Comparison of ENCODE assay signal across 8 cellular contexts in the genomic region with DNA sequence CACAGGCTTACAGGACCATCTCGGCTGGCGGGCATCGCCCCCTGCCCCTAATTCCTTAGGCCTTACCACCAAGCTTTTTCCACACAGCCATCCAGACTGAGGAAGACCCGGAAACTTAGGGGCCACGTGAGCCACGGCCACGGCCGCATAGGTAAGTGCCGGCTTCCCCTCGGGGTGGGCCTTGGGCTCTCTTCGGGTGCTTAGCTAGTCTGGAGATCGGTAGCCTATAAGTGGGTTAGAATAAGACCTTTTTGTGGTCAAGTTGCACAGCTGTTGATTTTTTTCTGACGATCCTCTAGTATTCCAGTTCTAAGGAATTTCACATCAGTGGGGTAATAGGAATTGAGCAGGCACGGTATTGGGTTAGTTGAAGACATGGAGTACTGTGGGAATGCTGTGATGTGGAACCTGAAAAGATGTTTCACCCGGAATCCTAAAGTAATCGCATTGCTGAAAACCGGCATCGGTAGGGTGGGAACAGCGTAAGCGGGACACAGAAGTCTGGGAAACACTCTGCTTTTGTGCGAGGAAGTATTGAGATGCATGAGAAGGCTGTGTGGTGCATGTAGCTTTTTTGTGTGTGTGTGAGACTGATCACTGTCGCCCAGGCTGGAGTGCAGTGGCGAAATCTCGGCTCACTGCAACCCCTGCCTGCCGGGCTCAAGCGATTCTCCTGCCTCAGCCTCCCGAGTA. TPM values are rescaled to one million over a fixed set of nuclear protein-coding genes. Genes with fewer than 3 reads are reported as not detected.
A peak's percentile ranks its signal among the peaks of the same experiment; 100 is the strongest.
DNase-seq lines count a peak whose midpoint lies in the region; ATAC-seq, FAIRE-seq and TF ChIP-seq lines count a peak whose summit lies in the region.

No MANE protein-coding gene starts in this region.

- peaks cover 59% of the 10 kb centered on the region for H3K4me1 Mint-ChIP-seq in activated naive CD4-positive, alpha-beta T cell treated with anti-CD3 and anti-CD28 coated beads, Interleukin-2, amount 10 ng/mL, durations not matched to agents 7 days and 5 days

- peak overlapping the region; percentile 92 for H3K27ac Mint-ChIP-seq in activated naive CD4-positive, alpha-beta T cell treated with anti-CD3 and anti-CD28 coated beads, Interleukin-2, amount 10 ng/mL, durations not matched to agents 7 days and 5 days

- no peaks in the 10 kb centered on the region for H3K9me3 Mint-ChIP-seq in activated naive CD4-positive, alpha-beta T cell treated with anti-CD3 and anti-CD28 coated beads, Interleukin-2, amount 10 ng/mL, durations not matched to agents 7 days and 5 days

- no peak for TF ChIP-seq CTCF in AG04450 (IDR thresholded peaks at IDR 0.05; ENCODE audit: low read depth, low read length)

- H3K36me3 Mint-ChIP-seq in activated naive CD4-positive, alpha-beta T cell treated with anti-CD3 and anti-CD28 coated beads, Interleukin-2, amount 10 ng/mL, durations not matched to agents 7 days and 5 days, result peaks cover 59% of the 10 kb centered on the region

- no peak for FAIRE-seq in frontal cortex (lab: Jason Lieb, UNC)

- intact Hi-C loops in right cardiac atrium (cut with DNase I), result no loop called here

- H3K4me1 ChIP-seq in right cardiac atrium (ENCODE audit: control insufficient read depth, insufficient read depth, low read length), result peaks cover 4% of the 10 kb centered on the region

- no peaks in the 10 kb centered on the region; the same call in 1 of the 2 replicates for H3K9me3 ChIP-seq in AG04450 (ENCODE audit: control insufficient read depth, insufficient read depth, low read length)
- no peaks in the 10 kb centered on the region for H3K9me3 ChIP-seq in right cardiac atrium (ENCODE audit: control insufficient read depth, low read length)

- CTCF ChIA-PET in AG04450 (lab: Charles Lee), result interaction anchor here (1.9 kb wide), 1 partner anchor 276 kb away, joined by 8 read pairs; no protein-coding TSS in a partner anchor
- CTCF ChIA-PET in activated naive CD4-positive, alpha-beta T cell treated with anti-CD3 and anti-CD28 coated beads, Interleukin-2, amount 10 ng/mL, durations not matched to agents 7 days and 5 days (lab: Charles Lee), result interaction anchor here (0.7 to 1.1 kb wide), 2 partner anchors 232 to 276 kb away, joined by 3 to 4 read pairs; no protein-coding TSS in a partner anchor

- ATAC-seq in HG02852 (IDR thresholded peaks at IDR 0.05; ENCODE audit: unreplicated experiment), result peak; percentile 8
- peak; percentile 9 to 20 for ATAC-seq in right cardiac atrium
- ATAC-seq in HG03565 (IDR thresholded peaks at IDR 0.05; ENCODE audit: unreplicated experiment), result no peak

- POLR2A ChIA-PET in AG04450 (lab: Yijun Ruan, JAX), result interaction anchor here (0.8 to 2.5 kb wide), 6 partner anchors 12 to 127 kb away, joined by 3 to 15 read pairs (median 8); a partner anchor contains a TSS

- WGBS in right cardiac atrium, result 3% methylated on average over 27 of the region's 27 CpGs

- peak overlapping the region; percentile 76 for H3K4me3 ChIP-seq in AG04450 (ENCODE audit: low read depth, low read length)
- H3K4me3 ChIP-seq in right cardiac atrium (ENCODE audit: low read length), result peak overlapping the region; percentile 91
- peak overlapping the region; percentile 66 to 96 (median 89) for H3K4me3 ChIP-seq in skin epidermis

- no peaks in the 10 kb centered on the region for H3K27me3 Mint-ChIP-seq in activated naive CD4-positive, alpha-beta T cell treated with anti-CD3 and anti-CD28 coated beads, Interleukin-2, amount 10 ng/mL, durations not matched to agents 7 days and 5 days

- peak overlapping the region; percentile 94 for H3K4me3 Mint-ChIP-seq in activated naive CD4-positive, alpha-beta T cell treated with anti-CD3 and anti-CD28 coated beads, Interleukin-2, amount 10 ng/mL, durations not matched to agents 7 days and 5 days

- H3K27ac ChIP-seq in AG04450 (ENCODE audit: low read depth, low read length), result peak overlapping the region; percentile 84
- H3K27ac ChIP-seq in right cardiac atrium (ENCODE audit: low read length), result peak overlapping the region; percentile 94
- peak overlapping the region; percentile 85 to 100 (median 97) for H3K27ac ChIP-seq in skin epidermis

- H3K27me3 ChIP-seq in AG04450 (ENCODE audit: control insufficient read depth, insufficient read depth, low read length) (no peaks in the 10 kb centered on the region), right cardiac atrium (ENCODE audit: control insufficient read depth, insufficient read depth) (no peaks in the 10 kb centered on the region)

- DNase-seq in AG04450 (ENCODE audit: low read depth, low spot score) (no peak), right cardiac atrium (peak in 1 of 3 donors; percentile 65), UCSD-AML1 (lab: John Stamatoyannopoulos, UW; ENCODE audit: unreplicated experiment) (no peak), frontal cortex (ENCODE audit: low spot score in 2 of 2) (no peak)
- DNase-seq in activated naive CD4-positive, alpha-beta T cell treated with anti-CD3 and anti-CD28 coated beads, Interleukin-2, amount 10 ng/mL, durations not matched to agents 7 days and 5 days, result no peak

RNA-seq across cellular contexts. Expression of a gene that starts 0.7 kb away (rescaled TPM):
- polyA plus RNA-seq in AG04450 (2011; rRNA removed) (941 and 1,068 TPM in 2 replicates), right cardiac atrium (1,811 TPM)
- polyA minus RNA-seq in AG04450 (2011; rRNA and poly(A)+ RNA removed), result 269 and 283 TPM in 2 replicates
- total RNA-seq in right cardiac atrium (100 to 1,000 TPM; 519 to 805 (median 620) TPM), frontal cortex (667 TPM)

RNA-seq across cellular contexts. Expression of a gene that starts 0.8 kb away (rescaled TPM):
- polyA plus RNA-seq in AG04450 (2011; rRNA removed) (4.2 and 6.3 TPM in 2 replicates), right cardiac atrium (1.6 TPM)
- 9.2 and 9.8 TPM in 2 replicates for polyA minus RNA-seq in AG04450 (2011; rRNA and poly(A)+ RNA removed)
- total RNA-seq in right cardiac atrium (1 to 10 TPM; 2.0 to 3.6 (median 2.9) TPM), frontal cortex (2.9 TPM)
